ENCODE assay signal across 8 cellular contexts in the genomic region with DNA sequence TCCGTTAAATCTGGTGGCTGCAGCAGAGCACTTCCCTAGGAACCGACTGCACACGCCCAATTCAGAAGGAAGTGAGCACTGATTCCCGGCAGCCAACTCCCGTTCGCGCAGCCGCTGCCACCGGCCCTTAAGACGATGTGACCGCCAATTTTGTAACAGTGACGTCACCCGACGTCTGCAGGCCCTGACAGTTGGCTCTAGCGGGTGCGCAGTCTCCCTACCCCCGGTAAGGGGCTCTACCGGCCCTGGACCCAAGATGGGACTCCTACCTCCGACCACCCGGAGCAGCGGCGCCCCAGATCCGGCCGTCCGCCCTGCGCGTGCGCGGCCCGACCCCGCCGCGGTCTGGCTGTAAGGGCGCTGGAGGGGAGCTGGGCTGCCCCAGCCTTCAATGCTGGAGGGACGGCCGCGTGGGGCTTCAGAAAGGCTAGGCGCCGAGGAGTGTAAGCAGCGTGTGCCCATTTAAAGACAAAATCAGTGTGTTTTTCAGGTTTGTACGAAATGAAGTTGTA. TPM values are rescaled to one million over a fixed set of nuclear protein-coding genes. Genes with fewer than 3 reads are reported as not detected.
DNase-seq lines count a peak whose midpoint lies in the region; ATAC-seq, FAIRE-seq and TF ChIP-seq lines count a peak whose summit lies in the region.

No MANE protein-coding gene starts in this region.

- intact Hi-C loops in activated CD4-positive, alpha-beta T cell treated with anti-CD3 and anti-CD28 coated beads for 36 hours (cut with DNase I, micrococcal nuclease), result loop anchor here in 1 of 2 experiments (1.0 kb wide), 1 partner anchor 43 kb away; the partner anchor contains the start of gene APTX
- intact Hi-C loops in kidney (cut with DNase I), result no loop called here

- no peak for TF ChIP-seq CTCF in kidney (IDR thresholded peaks at IDR 0.05; ENCODE audit: borderline replicate concordance, extremely low read depth, insufficient read depth)

- H3K27ac Mint-ChIP-seq in activated CD4-positive, alpha-beta T cell treated with anti-CD3 and anti-CD28 coated beads for 36 hours, result peak overlapping the region; percentile 73

- CTCF ChIA-PET in activated CD4-positive, alpha-beta T cell treated with anti-CD3 and anti-CD28 coated beads for 36 hours (lab: Charles Lee), result interaction anchor here (0.6 to 1.5 kb wide), 6 partner anchors 10 to 182 kb away, joined by 3 to 4 read pairs (median 3); no protein-coding TSS in a partner anchor

- POLR2A ChIA-PET in activated CD4-positive, alpha-beta T cell treated with anti-CD3 and anti-CD28 coated beads for 36 hours (lab: Charles Lee), result interaction anchor here (0.7 to 1.1 kb wide), 3 partner anchors 19 to 32 kb away, joined by 4 to 5 read pairs (median 4); partner anchors contain the start of gene DNAJA1

- ATAC-seq in HG03039 (IDR thresholded peaks at IDR 0.05; ENCODE audit: unreplicated experiment), result peak; percentile 73
- ATAC-seq in activated CD4-positive, alpha-beta T cell treated with anti-CD3 and anti-CD28 coated beads for 36 hours, result peak; percentile 88

- H3K9ac ChIP-seq in kidney (ENCODE audit: low read length in 2 of 2), result peak overlapping the region; percentile 52 to 89

- no peaks in the 10 kb centered on the region for H3K27me3 Mint-ChIP-seq in activated CD4-positive, alpha-beta T cell treated with anti-CD3 and anti-CD28 coated beads for 36 hours

- FAIRE-seq in kidney (lab: Jason Lieb, UNC), result no peak

- H3K9me3 Mint-ChIP-seq in activated CD4-positive, alpha-beta T cell treated with anti-CD3 and anti-CD28 coated beads for 36 hours (ENCODE audit: low read depth), result no peaks in the 10 kb centered on the region

- peaks cover 5 to 19% of the 10 kb centered on the region in 2 donors for H3K36me3 ChIP-seq in kidney (ENCODE audit: control insufficient read depth in 1 of 2, insufficient read depth in 2 of 2, low read length in 2 of 2)

- H3K27ac ChIP-seq in kidney (ENCODE audit: low read depth in 2 of 2, low read length in 2 of 2), result peak overlapping the region; percentile 73 to 88

- H3K4me3 Mint-ChIP-seq in activated CD4-positive, alpha-beta T cell treated with anti-CD3 and anti-CD28 coated beads for 36 hours, result peak overlapping the region; percentile 71

- H3K4me1 Mint-ChIP-seq in activated CD4-positive, alpha-beta T cell treated with anti-CD3 and anti-CD28 coated beads for 36 hours, result peaks cover 16% of the 10 kb centered on the region

- no peaks in the 10 kb centered on the region for H3K9me3 ChIP-seq in kidney (ENCODE audit: control insufficient read depth in 1 of 2, low read length in 2 of 2)

- DNase-seq in SIG-M5 treated with dmso at 0.1 percent for 504 hours (lab: John Stamatoyannopoulos, UW; ENCODE audit: unreplicated experiment), result peak; percentile 67
- DNase-seq in SIG-M5 (lab: John Stamatoyannopoulos, UW), result no peak
- peak; percentile 81 for DNase-seq in NCI-H2171 treated with DMSO at 0.1 percent for 48 hours (lab: John Stamatoyannopoulos, UW)
- DNase-seq in activated CD4-positive, alpha-beta T cell treated with anti-CD3 and anti-CD28 coated beads for 36 hours, result peak; percentile 82
- DNase-seq in cerebellum (ENCODE audit: low spot score), result peak; percentile 90
- peak; percentile 95 for DNase-seq in kidney
- DNase-seq in stimulated activated CD4-positive, alpha-beta T cell treated with anti-CD3 and anti-CD28 coated beads, Interleukin-12 subunit alpha, Interleukin-12 subunit beta, amount 100 ng/mL, for 24 hours (ENCODE audit: low read depth in 2 of 2), result peak; percentile 27 to 49

- H3K4me1 ChIP-seq in kidney (ENCODE audit: control insufficient read depth in 1 of 2, insufficient read depth in 1 of 2, low read depth in 1 of 2, low read length in 2 of 2), result peaks cover 0 to 9% of the 10 kb centered on the region in 2 donors

- H3K36me3 Mint-ChIP-seq in activated CD4-positive, alpha-beta T cell treated with anti-CD3 and anti-CD28 coated beads for 36 hours (ENCODE audit: low read depth), result peaks cover 34% of the 10 kb centered on the region

- H3K4me3 ChIP-seq in kidney (ENCODE audit: low read length in 2 of 2), result peak overlapping the region; percentile 50 to 79

RNA-seq across cellular contexts. Expression of gene DNAJA1, which starts 19.1 kb away (rescaled TPM):
- total RNA-seq in activated CD4-positive, alpha-beta T cell treated with anti-CD3 and anti-CD28 coated beads for 36 hours, result 100 to 1,000 TPM; 198 to 266 TPM
- total RNA-seq in cerebellum, result 141 TPM
- total RNA-seq in kidney, result 105 TPM
- polyA plus RNA-seq in kidney (ENCODE audit: insufficient read depth, low read depth, low replicate concordance), result 132 TPM

RNA-seq across cellular contexts. Expression of gene SMU1, which starts 32.3 kb away (rescaled TPM):
- 10 to 100 TPM; 23.2 to 29.6 TPM for total RNA-seq in activated CD4-positive, alpha-beta T cell treated with anti-CD3 and anti-CD28 coated beads for 36 hours
- total RNA-seq in cerebellum, result 25.7 TPM
- total RNA-seq in kidney, result 22.0 TPM
- 12.8 TPM for polyA plus RNA-seq in kidney (ENCODE audit: insufficient read depth, low read depth, low replicate concordance)

RNA-seq across cellular contexts. Expression of gene APTX, which starts 42.8 kb away (rescaled TPM):
- total RNA-seq in activated CD4-positive, alpha-beta T cell treated with anti-CD3 and anti-CD28 coated beads for 36 hours, result 10 to 100 TPM; 49.4 to 49.7 TPM
- 26.2 TPM for total RNA-seq in cerebellum
- total RNA-seq in kidney, result 25.5 TPM
- 34.9 TPM for polyA plus RNA-seq in kidney (ENCODE audit: insufficient read depth, low read depth, low replicate concordance)
